24 cellular contexts compared by ENCODE assay signal in genomic region chr16:85271198-85271597, GRCh38.
"Had no signal": no experiment of that assay in that cellular context is flagged by ENCODE, and none has a peak within 500 bp of the region (broad histone marks: within the 10 kb centered on the region; RNA-seq: fewer than 3 reads in every experiment).

No MANE protein-coding gene starts in this region.

- H3K27ac ChIP-seq: dorsolateral prefrontal cortex, epithelial cell of prostate, esophagus squamous epithelium, gastroesophageal sphincter, parathyroid adenoma, prostate gland, right lobe of liver, tibial artery, upper lobe of right lung had no signal

- H3K27me3 ChIP-seq: dorsolateral prefrontal cortex, gastroesophageal sphincter, right lobe of liver, upper lobe of right lung had no signal

- H3K9ac ChIP-seq: parathyroid adenoma had no signal

- H3K36me3 ChIP-seq: esophagus squamous epithelium, gastroesophageal sphincter, prostate gland, right lobe of liver, tibial artery, upper lobe of right lung had no signal

- H3K9me3 ChIP-seq: esophagus squamous epithelium, gastroesophageal sphincter, prostate gland, right lobe of liver, tibial artery, upper lobe of right lung had no signal

- H3K9me3 Mint-ChIP-seq: central memory CD8-positive, alpha-beta T cell; naive thymus-derived CD4-positive, alpha-beta T cell; neural crest cell; stimulated activated memory B cell treated with anti-CD40 and anti-IgM and Interleukin-4, amounts not matched to agents 10 μg/mL and 1 μg/mL and 100 μg/mL, for 72 hours; stimulated activated naive CD8-positive, alpha-beta T cell treated with anti-CD3 and anti-CD28 coated beads, Interleukin-15, Interleukin-2, amounts not matched to agents 100 ng/mL and 50 ng/mL, for 24 hours had no signal

- H3K36me3 Mint-ChIP-seq: naive thymus-derived CD4-positive, alpha-beta T cell; stimulated activated memory B cell treated with anti-CD40 and anti-IgM and Interleukin-4, amounts not matched to agents 10 μg/mL and 1 μg/mL and 100 μg/mL, for 72 hours had no signal

- DNase-seq: cortex of kidney; dorsolateral prefrontal cortex; effector CD8-positive, alpha-beta T cell; esophagus squamous epithelium; foreskin fibroblast; kidney; left colon; left ventricle myocardium superior; mesendoderm; naive thymus-derived CD4-positive, alpha-beta T cell; occipital lobe; right lobe of liver; stimulated activated CD4-positive, alpha-beta T cell treated with anti-CD3 and anti-CD28 coated beads, Interleukin-4, amount 100 ng/mL, for 1 hour; tibial artery; upper lobe of right lung had no signal

- H3K27ac Mint-ChIP-seq: naive thymus-derived CD4-positive, alpha-beta T cell; stimulated activated memory B cell treated with anti-CD40 and anti-IgM and Interleukin-4, amounts not matched to agents 10 μg/mL and 1 μg/mL and 100 μg/mL, for 72 hours; stimulated activated naive CD8-positive, alpha-beta T cell treated with anti-CD3 and anti-CD28 coated beads, Interleukin-15, Interleukin-2, amounts not matched to agents 100 ng/mL and 50 ng/mL, for 24 hours had no signal

- H3K4me3 ChIP-seq: dorsolateral prefrontal cortex, esophagus squamous epithelium, gastroesophageal sphincter, lung, prostate gland, right lobe of liver, tibial artery, upper lobe of right lung had no signal

- H2AFZ ChIP-seq: parathyroid adenoma had no signal

- H3K4me3 Mint-ChIP-seq: central memory CD8-positive, alpha-beta T cell; naive thymus-derived CD4-positive, alpha-beta T cell; neural crest cell; stimulated activated memory B cell treated with anti-CD40 and anti-IgM and Interleukin-4, amounts not matched to agents 10 μg/mL and 1 μg/mL and 100 μg/mL, for 72 hours; stimulated activated naive CD8-positive, alpha-beta T cell treated with anti-CD3 and anti-CD28 coated beads, Interleukin-15, Interleukin-2, amounts not matched to agents 100 ng/mL and 50 ng/mL, for 24 hours had no signal

- H3K4me1 ChIP-seq: esophagus squamous epithelium, parathyroid adenoma, prostate gland, upper lobe of right lung had no signal

- H3K4me1 Mint-ChIP-seq: central memory CD8-positive, alpha-beta T cell; naive thymus-derived CD4-positive, alpha-beta T cell; stimulated activated memory B cell treated with anti-CD40 and anti-IgM and Interleukin-4, amounts not matched to agents 10 μg/mL and 1 μg/mL and 100 μg/mL, for 72 hours had no signal
